In genomic region chr5:72319435-72320021, GRCh38 we compare ENCODE assay signal across 8 cellular contexts. TPM values are rescaled to one million over a fixed set of nuclear protein-coding genes. Genes with fewer than 3 reads are reported as not detected.
DNase-seq lines count a peak whose midpoint lies in the region; ATAC-seq and TF ChIP-seq lines count a peak whose summit lies in the region.
"Not testable (repeated sequence)": the region's sequence is repeated elsewhere in the genome, so short reads cannot be mapped to it uniquely, and the experiment has no call there.

No MANE protein-coding gene starts in this region.

- H3K4me1 ChIP-seq in ACC112 (ENCODE audit: control insufficient read depth, insufficient read depth, low read length, unreplicated experiment), result peaks cover 21% of the 10 kb centered on the region
- H3K4me1 ChIP-seq in mononuclear cell (ENCODE audit: insufficient read depth, low read length), result peaks cover 19% of the 10 kb centered on the region

- peaks cover 37% of the 10 kb centered on the region for H3K4me1 Mint-ChIP-seq in T-helper 2 cell treated with Interferon-gamma antibody and Interleukin-4, amounts not matched to agents 5 μg/mL and 100 μg/mL, for 36 hours (ENCODE audit: low read depth)
- H3K4me1 Mint-ChIP-seq in activated naive CD8-positive, alpha-beta T cell treated with anti-CD3 and anti-CD28 coated beads, Interleukin-2, amount 50 U/mL, for 24 hours, result peaks cover 43% of the 10 kb centered on the region

- not testable (repeated sequence) for TF ChIP-seq CTCF in fibroblast of mammary gland (conservative IDR thresholded peaks at IDR 0.05; ENCODE audit: control insufficient read depth, insufficient read depth, low read depth, low read length)

- peaks cover 27% of the 10 kb centered on the region for H3K36me3 Mint-ChIP-seq in T-helper 2 cell treated with Interferon-gamma antibody and Interleukin-4, amounts not matched to agents 5 μg/mL and 100 μg/mL, for 36 hours (ENCODE audit: low read depth)
- H3K36me3 Mint-ChIP-seq in activated naive CD8-positive, alpha-beta T cell treated with anti-CD3 and anti-CD28 coated beads, Interleukin-2, amount 50 U/mL, for 24 hours (ENCODE audit: low read depth), result peaks cover 44% of the 10 kb centered on the region

- H3K4me3 ChIP-seq in ACC112 (ENCODE audit: low read depth, low read length) (peak overlapping the region; percentile 87), fibroblast of mammary gland (ENCODE audit: control insufficient read depth, low read depth, low read length) (peak overlapping the region; percentile 99), mononuclear cell (ENCODE audit: low read length) (peak overlapping the region; percentile 64)

- ATAC-seq in GM19438 (IDR thresholded peaks at IDR 0.05; ENCODE audit: low read depth, unreplicated experiment), result peak; percentile 13
- peak; percentile 4 for ATAC-seq in activated naive CD8-positive, alpha-beta T cell treated with anti-CD3 and anti-CD28 coated beads, Interleukin-2, amount 50 U/mL, for 24 hours

- H3K9me3 ChIP-seq in mononuclear cell (ENCODE audit: low read depth, low read length), result not testable (repeated sequence)

- peak overlapping the region; percentile 71 for H2AFZ ChIP-seq in ACC112 (ENCODE audit: low read length, unreplicated experiment)

- H3K79me2 ChIP-seq in ACC112 (ENCODE audit: control insufficient read depth, insufficient read depth, low read length, unreplicated experiment), result peaks cover 67% of the 10 kb centered on the region

- peak overlapping the region; percentile 18; the same call in 1 of the 2 replicates for H3K27ac ChIP-seq in ACC112 (ENCODE audit: low read depth, low read length)

- peak overlapping the region; percentile 92 for H3K27ac Mint-ChIP-seq in T-helper 2 cell treated with Interferon-gamma antibody and Interleukin-4, amounts not matched to agents 5 μg/mL and 100 μg/mL, for 36 hours
- H3K27ac Mint-ChIP-seq in activated naive CD8-positive, alpha-beta T cell treated with anti-CD3 and anti-CD28 coated beads, Interleukin-2, amount 50 U/mL, for 24 hours, result peak overlapping the region; percentile 96

- peak overlapping the region; percentile 99 for H3K4me3 Mint-ChIP-seq in T-helper 2 cell treated with Interferon-gamma antibody and Interleukin-4, amounts not matched to agents 5 μg/mL and 100 μg/mL, for 36 hours
- H3K4me3 Mint-ChIP-seq in activated naive CD8-positive, alpha-beta T cell treated with anti-CD3 and anti-CD28 coated beads, Interleukin-2, amount 50 U/mL, for 24 hours, result peak overlapping the region; percentile 98

- not testable (repeated sequence) for H3K27me3 ChIP-seq in ACC112 (ENCODE audit: insufficient read depth, low read length); mononuclear cell (ENCODE audit: insufficient read depth, low read length)

- DNase-seq in HK-2 (ENCODE audit: unreplicated experiment) (peak; percentile 23), fibroblast of mammary gland (ENCODE audit: low read depth) (peak; percentile 8)
- DNase-seq in T-helper 2 cell treated with Interferon-gamma antibody and Interleukin-4, amounts not matched to agents 5 μg/mL and 100 μg/mL, for 36 hours (ENCODE audit: low spot score), result not testable (repeated sequence)
- peak; percentile 47 for DNase-seq in activated naive CD8-positive, alpha-beta T cell treated with anti-CD3 and anti-CD28 coated beads, Interleukin-2, amount 50 U/mL, for 24 hours
- DNase-seq in stimulated activated CD4-positive, alpha-beta T cell treated with anti-CD3 and anti-CD28 coated beads, Interleukin-12 subunit alpha, Interleukin-12 subunit beta, amount 100 ng/mL, for 48 hours (ENCODE audit: low read depth in 2 of 3, low spot score in 1 of 3), result peak in 2 of 3 donors; percentile 14 to 23

- not testable (repeated sequence) for H3K36me3 ChIP-seq in ACC112 (ENCODE audit: insufficient read depth, low read length)

- not testable (repeated sequence) for H3K27me3 Mint-ChIP-seq in T-helper 2 cell treated with Interferon-gamma antibody and Interleukin-4, amounts not matched to agents 5 μg/mL and 100 μg/mL, for 36 hours (ENCODE audit: low read depth); activated naive CD8-positive, alpha-beta T cell treated with anti-CD3 and anti-CD28 coated beads, Interleukin-2, amount 50 U/mL, for 24 hours

- H3K9me3 Mint-ChIP-seq in T-helper 2 cell treated with Interferon-gamma antibody and Interleukin-4, amounts not matched to agents 5 μg/mL and 100 μg/mL, for 36 hours; activated naive CD8-positive, alpha-beta T cell treated with anti-CD3 and anti-CD28 coated beads, Interleukin-2, amount 50 U/mL, for 24 hours: not testable (repeated sequence)

RNA-seq across cellular contexts. Expression of gene MRPS27, which starts 0.5 kb away (rescaled TPM):
- total RNA-seq in mononuclear cell, result 45.1 TPM

RNA-seq across cellular contexts. Expression of gene PTCD2, which starts 0.6 kb away (rescaled TPM):
- total RNA-seq in mononuclear cell, result 3.7 TPM
